1 cellular context compared by ENCODE assay signal in genomic region chr2:2564300-2565085, GRCh38.
TF ChIP-seq lines count a peak whose summit lies in the region.

No MANE protein-coding gene starts in this region.

TF ChIP-seq in GM23338, 12 proteins besides CTCF, POLR2A, EP300 and RAD21 (continued from another document):
- no peak for TF ChIP-seq ZNF462 (CRISPR knock-in tag; IDR thresholded peaks at IDR 0.05)
- TF ChIP-seq POLR2AphosphoS5 (IDR thresholded peaks at IDR 0.05; ENCODE audit: low read depth) = no peak
- TF ChIP-seq ZNF114 (CRISPR knock-in tag; IDR thresholded peaks at IDR 0.05) = no peak
- TF ChIP-seq ETS1 (IDR thresholded peaks at IDR 0.05) = no peak
- no peak for TF ChIP-seq ZNF331 (CRISPR knock-in tag; IDR thresholded peaks at IDR 0.05; ENCODE audit: low read depth)
